13 cellular contexts compared by ENCODE assay signal in the genomic region with DNA sequence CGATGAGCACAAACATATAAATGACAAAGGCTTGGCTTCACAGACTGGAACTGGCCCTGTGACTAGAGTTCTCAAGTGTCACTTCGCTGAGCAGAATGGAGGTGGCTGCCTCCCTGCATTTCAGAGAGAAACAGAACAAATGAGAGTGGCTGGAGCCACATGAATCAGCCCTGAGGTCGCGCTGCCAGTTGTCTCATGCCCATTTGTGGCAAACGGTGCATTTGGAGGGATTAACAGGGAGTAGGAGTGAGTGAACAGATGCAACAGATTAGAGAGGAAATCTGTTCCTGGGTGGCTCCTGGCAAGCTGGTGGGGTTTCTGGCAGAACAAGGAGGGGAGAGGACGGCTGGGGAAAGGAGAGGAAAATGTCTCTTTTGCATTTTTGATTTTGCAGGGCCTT. TPM values are rescaled to one million over a fixed set of nuclear protein-coding genes. Genes with fewer than 3 reads are reported as not detected.
DNase-seq lines count a peak whose midpoint lies in the region; ATAC-seq and TF ChIP-seq lines count a peak whose summit lies in the region.
"Had no signal": no experiment of that assay in that cellular context is flagged by ENCODE, and none has a peak within 500 bp of the region (broad histone marks: within the 10 kb centered on the region; RNA-seq: fewer than 3 reads in every experiment).

No MANE protein-coding gene starts in this region.

- H3K4me3 ChIP-seq in body of pancreas (no peak overlapping the region), left ventricle myocardium inferior (no peak overlapping the region)
- H3K4me3 ChIP-seq: colonic mucosa had no signal

- TF ChIP-seq CTCF in body of pancreas (IDR thresholded peaks at IDR 0.05) (no peak), left ventricle myocardium inferior (IDR thresholded peaks at IDR 0.05; ENCODE audit: borderline replicate concordance) (no peak)

- ATAC-seq in HG02973 (IDR thresholded peaks at IDR 0.05; ENCODE audit: unreplicated experiment) = no peak
- no peak for ATAC-seq in body of pancreas
- ATAC-seq: naive thymus-derived CD4-positive, alpha-beta T cell had no signal

- no peaks in the 10 kb centered on the region for H3K27me3 ChIP-seq in body of pancreas
- no peaks in the 10 kb centered on the region for H3K27me3 ChIP-seq in left ventricle myocardium inferior (ENCODE audit: low read depth)
- H3K27me3 ChIP-seq: colonic mucosa, Peyer's patch had no signal

- H3K27ac ChIP-seq in body of pancreas = peak overlapping the region in 1 of 4 donors; percentile 3
- H3K27ac ChIP-seq in left ventricle myocardium inferior (replicated peaks) = no peak overlapping the region
- H3K27ac ChIP-seq: colonic mucosa, Peyer's patch had no signal

- H3K4me1 ChIP-seq in body of pancreas (no peaks in the 10 kb centered on the region), left ventricle myocardium inferior (no peaks in the 10 kb centered on the region)
- H3K4me1 ChIP-seq: colonic mucosa, Peyer's patch had no signal

- DNase-seq in ELF-1 (ENCODE audit: low read depth, low spot score) (peak; percentile 28), NCI-H2171 (lab: John Stamatoyannopoulos, UW) (peak; percentile 31), cerebellum (ENCODE audit: low spot score) (peak; percentile 72), occipital lobe (lab: John Stamatoyannopoulos, UW) (peak; percentile 24), body of pancreas (no peak), left ventricle myocardium inferior (no peak), NCI-H2227 (lab: John Stamatoyannopoulos, UW; ENCODE audit: unreplicated experiment) (no peak)
- DNase-seq: activated B cell treated with CpG ODN at 0.5 μM for 24 hours; CD4-positive, alpha-beta memory T cell; colonic mucosa; naive thymus-derived CD4-positive, alpha-beta T cell; Peyer's patch had no signal

- 43 to 52% methylated on average over 6 of the region's 6 CpGs for WGBS in body of pancreas, 2 donors

- TF ChIP-seq POLR2A in body of pancreas (IDR thresholded peaks at IDR 0.05) = no peak

- H3K9me3 ChIP-seq in body of pancreas = no peaks in the 10 kb centered on the region
- peaks cover 6% of the 10 kb centered on the region for H3K9me3 ChIP-seq in left ventricle myocardium inferior (replicated peaks)
- H3K9me3 ChIP-seq: colonic mucosa, Peyer's patch had no signal

- intact Hi-C loops in body of pancreas (cut with DNase I) (no loop called here), left ventricle myocardium inferior (cut with micrococcal nuclease) (no loop called here)

- H3K36me3 ChIP-seq in body of pancreas (replicated peaks in 1 of 2; ENCODE audit: insufficient read depth in 1 of 2, low read depth in 2 of 2) = no peaks in the 10 kb centered on the region
- H3K36me3 ChIP-seq in left ventricle myocardium inferior = no peaks in the 10 kb centered on the region
- H3K36me3 ChIP-seq: colonic mucosa, Peyer's patch had no signal

RNA-seq across cellular contexts. Expression of a gene that starts 57.2 kb away (rescaled TPM):
- total RNA-seq in cerebellum (33.1 TPM), occipital lobe (25.9 TPM), body of pancreas (10 to 100 TPM; 10.9 to 53.4 TPM), left ventricle myocardium inferior (12.2 TPM)

Comparison
In these comparisons a context has a peak if more than half of its experiments do, and no peak if none do; other contexts are left out.
1. DNase-seq: peak in ELF-1 (single experiment), NCI-H2171 (single experiment), cerebellum (single experiment) and occipital lobe (single experiment); none in body of pancreas (0 of 4), left ventricle myocardium inferior (single experiment) and NCI-H2227 (single experiment).